Comparison of ENCODE assay signal across 15 cellular contexts in genomic region chr7:134440067-134440466, GRCh38. TPM values are rescaled to one million over a fixed set of nuclear protein-coding genes. Genes with fewer than 3 reads are reported as not detected.
DNase-seq lines count a peak whose midpoint lies in the region; FAIRE-seq and TF ChIP-seq lines count a peak whose summit lies in the region.
"Had no signal": no experiment of that assay in that cellular context is flagged by ENCODE, and none has a peak within 500 bp of the region (broad histone marks: within the 10 kb centered on the region; RNA-seq: fewer than 3 reads in every experiment).

No MANE protein-coding gene starts in this region.

- peaks cover 14% of the 10 kb centered on the region for H3K4me1 ChIP-seq in PC-9 (replicated peaks; ENCODE audit: insufficient read depth)
- H3K4me1 ChIP-seq in left ventricle myocardium inferior = peaks cover 35% of the 10 kb centered on the region

- POLR2A ChIA-PET in PC-9 (lab: Charles Lee; ENCODE audit: unreplicated experiment) = interaction anchor here (0.6 kb wide), 1 partner anchor 159 kb away, joined by 3 read pairs; no protein-coding TSS in a partner anchor

- peaks cover 50% of the 10 kb centered on the region for H3K36me3 ChIP-seq in PC-9 (ENCODE audit: low read depth)
- H3K36me3 ChIP-seq in left ventricle myocardium inferior = peaks cover 47% of the 10 kb centered on the region

- H3K9me3 ChIP-seq in PC-9 (ENCODE audit: insufficient read depth, low read depth) (peaks cover 27% of the 10 kb centered on the region), left ventricle myocardium inferior (replicated peaks) (peaks cover 9% of the 10 kb centered on the region)

- CTCF ChIA-PET in PC-9 (lab: Charles Lee) = interaction anchor here (0.6 kb wide), 1 partner anchor 17 kb away, joined by 3 read pairs; no protein-coding TSS in a partner anchor

- no peaks in the 10 kb centered on the region for H3K27me3 ChIP-seq in PC-9 (ENCODE audit: insufficient read depth, low read depth)
- H3K27me3 ChIP-seq in left ventricle myocardium inferior (ENCODE audit: low read depth) = no peaks in the 10 kb centered on the region
- H3K27me3 ChIP-seq: BLaER1 treated with 17β-estradiol and CSF1 and Interleukin-3, amounts not matched to agents 10 nM and 100 nM had no signal

- H4K20me1 ChIP-seq in PC-9 (ENCODE audit: insufficient read depth) = no peaks in the 10 kb centered on the region; the same call in 1 of the 2 replicates

- BruUV-seq in PC-9 (replicated peaks; lab: Mats Ljungman, UMichigan) = no TSS peak

- H3K4me3 Mint-ChIP-seq in endothelial cell (ENCODE audit: unreplicated experiment) = peak overlapping the region; percentile 31
- H3K4me3 Mint-ChIP-seq: CD4-positive, CD25-positive, alpha-beta regulatory T cell; H9; IgD-negative memory B cell had no signal

- no peak for TF ChIP-seq CTCF in PC-9 (conservative IDR thresholded peaks at IDR 0.05)
- TF ChIP-seq CTCF in endothelial cell (IDR thresholded peaks at IDR 0.05; ENCODE audit: unreplicated experiment) = no peak
- TF ChIP-seq CTCF in left ventricle myocardium inferior (IDR thresholded peaks at IDR 0.05; ENCODE audit: borderline replicate concordance) = no peak

- peaks cover 6% of the 10 kb centered on the region for H3K79me2 ChIP-seq in PC-9 (ENCODE audit: low read depth)

- no peaks in the 10 kb centered on the region for H3K9me2 ChIP-seq in PC-9 (ENCODE audit: insufficient read depth)

- peak overlapping the region; percentile 16; the same call in 1 of the 2 replicates for H3K27ac ChIP-seq in PC-9
- peak overlapping the region; percentile 31 for H3K27ac ChIP-seq in left ventricle myocardium inferior (replicated peaks)
- H3K27ac ChIP-seq: BLaER1 treated with 17β-estradiol and CSF1 and Interleukin-3, amounts not matched to agents 10 nM and 100 nM had no signal

- DNase-seq in PC-9 (no peak), endothelial cell (ENCODE audit: low spot score) (no peak), left ventricle myocardium inferior (peak; percentile 33), ureter (ENCODE audit: low spot score) (peak; percentile 36), RCC 7860 (ENCODE audit: low spot score) (no peak), SW480 (ENCODE audit: low spot score) (no peak), glomerular visceral epithelial cell (ENCODE audit: extremely low spot score) (no peak)
- DNase-seq: Calu3; CD4-positive, CD25-positive, alpha-beta regulatory T cell; DMS79; GOT3 had no signal

- peaks cover 2% of the 10 kb centered on the region for H3K27me3 Mint-ChIP-seq in endothelial cell (ENCODE audit: unreplicated experiment)
- H3K27me3 Mint-ChIP-seq: CD4-positive, CD25-positive, alpha-beta regulatory T cell; IgD-negative memory B cell had no signal

- intact Hi-C loops in PC-9 (cut with micrococcal nuclease; ENCODE audit: unreplicated experiment) = no loop called here
- intact Hi-C loops in left ventricle myocardium inferior (cut with micrococcal nuclease) = no loop called here

- H3K4me1 Mint-ChIP-seq in endothelial cell (ENCODE audit: unreplicated experiment) = peaks cover 4% of the 10 kb centered on the region
- H3K4me1 Mint-ChIP-seq: CD4-positive, CD25-positive, alpha-beta regulatory T cell; H9 had no signal

- FAIRE-seq in RCC 7860 (lab: Jason Lieb, UNC) = no peak
- FAIRE-seq: GM12878 had no signal

- no peak overlapping the region for H3K4me2 ChIP-seq in PC-9
- H3K4me2 ChIP-seq: BLaER1 treated with 17β-estradiol and CSF1 and Interleukin-3, amounts not matched to agents 10 nM and 100 nM had no signal

- no peak overlapping the region for H3K4me3 ChIP-seq in PC-9
- H3K4me3 ChIP-seq in left ventricle myocardium inferior = no peak overlapping the region
- H3K4me3 ChIP-seq: BLaER1 treated with 17β-estradiol and CSF1 and Interleukin-3, amounts not matched to agents 10 nM and 100 nM; GM12878 had no signal

- peaks cover 20% of the 10 kb centered on the region for H3K36me3 Mint-ChIP-seq in endothelial cell (ENCODE audit: low read depth, unreplicated experiment)

- no peak overlapping the region for H2AFZ ChIP-seq in PC-9

- H3K9me3 Mint-ChIP-seq in endothelial cell (ENCODE audit: unreplicated experiment) = no peaks in the 10 kb centered on the region

- no peak overlapping the region for H3K27ac Mint-ChIP-seq in endothelial cell (ENCODE audit: unreplicated experiment)
- H3K27ac Mint-ChIP-seq: CD4-positive, CD25-positive, alpha-beta regulatory T cell; H9; IgD-negative memory B cell had no signal

- peaks cover 94% of the 10 kb centered on the region for H3F3A ChIP-seq in PC-9 (ENCODE audit: insufficient read depth, low read depth)

RNA-seq across cellular contexts. Expression of gene AKR1B1, which starts 18.8 kb away (rescaled TPM):
- total RNA-seq in PC-9 (2021) = 1,009 and 1,328 TPM in 2 replicates
- total RNA-seq in endothelial cell (ENCODE audit: unreplicated experiment) = 52.8 TPM
- 280 TPM for total RNA-seq in left ventricle myocardium inferior
- 66.6 TPM for total RNA-seq in ureter

Comparison
In these comparisons a context has a peak if more than half of its experiments do, and no peak if none do; other contexts are left out.
1. DNase-seq: peak in left ventricle myocardium inferior (single experiment) and ureter (single experiment); none in PC-9 (0 of 2), endothelial cell (single experiment), RCC 7860 (single experiment), SW480 (single experiment) and glomerular visceral epithelial cell (single experiment).